In genomic region chr17:83024205-83024971, GRCh38 we compare ENCODE assay signal across 20 cellular contexts. TPM values are rescaled to one million over a fixed set of nuclear protein-coding genes. Genes with fewer than 3 reads are reported as not detected.
A peak's percentile ranks its signal among the peaks of the same experiment; 100 is the strongest.
DNase-seq lines count a peak whose midpoint lies in the region; ATAC-seq and TF ChIP-seq lines count a peak whose summit lies in the region.
"Had no signal": no experiment of that assay in that cellular context is flagged by ENCODE, and none has a peak within 500 bp of the region (broad histone marks: within the 10 kb centered on the region; RNA-seq: fewer than 3 reads in every experiment).

No MANE protein-coding gene starts in this region.

- H3K27ac ChIP-seq in SK-N-SH (ENCODE audit: low read depth in 2 of 2, low read length in 1 of 2) (no peak overlapping the region), right atrium auricular region (no peak overlapping the region), upper lobe of right lung (no peak overlapping the region)
- H3K27ac ChIP-seq: 22Rv1, upper lobe of left lung had no signal

- DNase-seq in SK-N-SH (peak; percentile 36), right atrium auricular region (ENCODE audit: low spot score) (peak; percentile 42), Right ventricle myocardium inferior (ENCODE audit: missing footprints) (no peak), immature natural killer cell (peak in 2 of 3 donors; percentile 19 to 40), upper lobe of right lung (no peak)
- DNase-seq in effector CD4-positive, alpha-beta T cell, result no peak
- DNase-seq: activated gamma-delta T cell treated with Interleukin-2 at 50 U/mL for 16 hours; aorta; CD8-positive, alpha-beta T cell; left colon; NCI-H187; NCI-H526 treated with DMSO at 0.1 percent for 48 hours; occipital lobe; stimulated activated CD4-positive, alpha-beta T cell treated with anti-CD3 and anti-CD28 coated beads, Interleukin-1b, Interleukin-23, amount 100 ng/mL, for 48 hours; substantia nigra had no signal

- H3K4me2 ChIP-seq in SK-N-SH, result no peak overlapping the region

- peaks cover 6 to 9% of the 10 kb centered on the region in 2 experiments for H3K36me3 ChIP-seq in SK-N-SH (replicated peaks in 1 of 2; ENCODE audit: control insufficient read depth in 1 of 2, insufficient read depth in 2 of 2, low read length in 1 of 2)
- H3K36me3 ChIP-seq in right atrium auricular region, result no peaks in the 10 kb centered on the region
- H3K36me3 ChIP-seq in upper lobe of right lung, result no peaks in the 10 kb centered on the region
- H3K36me3 ChIP-seq: upper lobe of left lung had no signal

- 92% methylated on average over 37 of the region's 43 CpGs for WGBS in SK-N-SH (ENCODE audit: low lambda C conversion rate)

- no peaks in the 10 kb centered on the region for H3K27me3 ChIP-seq in SK-N-SH (ENCODE audit: insufficient read depth)
- H3K27me3 ChIP-seq in right atrium auricular region, result no peaks in the 10 kb centered on the region
- no peaks in the 10 kb centered on the region for H3K27me3 ChIP-seq in upper lobe of right lung
- H3K27me3 ChIP-seq: upper lobe of left lung had no signal

- no peak for TF ChIP-seq RAD21 in SK-N-SH (IDR thresholded peaks at IDR 0.05; ENCODE audit: low read length)

- H2AFZ ChIP-seq in SK-N-SH (ENCODE audit: low read depth), result no peak overlapping the region

- H3K4me1 ChIP-seq in SK-N-SH (ENCODE audit: control insufficient read depth in 1 of 2, insufficient read depth in 2 of 2, low read depth in 1 of 2, low read length in 1 of 2) (peaks cover 0 to 9% of the 10 kb centered on the region in 2 experiments; a peak in 1 of 4 replicates), right atrium auricular region (no peaks in the 10 kb centered on the region), upper lobe of right lung (no peaks in the 10 kb centered on the region)
- H3K4me1 ChIP-seq: upper lobe of left lung had no signal

- peaks cover 33 to 43% of the 10 kb centered on the region in 2 donors for H3K4me1 Mint-ChIP-seq in immature natural killer cell

- H3K4me3 Mint-ChIP-seq in immature natural killer cell, result peak overlapping the region in 1 of 5 donors; percentile 55
- H3K4me3 Mint-ChIP-seq: CD8-positive, alpha-beta T cell; memory B cell had no signal

- no peaks in the 10 kb centered on the region for H3K79me2 ChIP-seq in SK-N-SH (ENCODE audit: insufficient read depth)

- no peaks in the 10 kb centered on the region for H4K20me1 ChIP-seq in SK-N-SH (ENCODE audit: insufficient read depth)

- H3K9me3 ChIP-seq in SK-N-SH, result no peaks in the 10 kb centered on the region
- no peaks in the 10 kb centered on the region for H3K9me3 ChIP-seq in right atrium auricular region
- H3K9me3 ChIP-seq in upper lobe of right lung, result no peaks in the 10 kb centered on the region
- H3K9me3 ChIP-seq: upper lobe of left lung had no signal

- H3F3A ChIP-seq in SK-N-SH (replicated peaks; ENCODE audit: insufficient read depth), result peaks cover 8% of the 10 kb centered on the region

- H3K27me3 Mint-ChIP-seq in immature natural killer cell (ENCODE audit: low read depth in 3 of 3), result peaks cover 3 to 8% (median 4%) of the 10 kb centered on the region in 3 donors
- H3K27me3 Mint-ChIP-seq: memory B cell had no signal

- no peak for ATAC-seq in SK-N-SH treated with all-trans-retinoic acid at 6 μM for 48 hours
- ATAC-seq in Right ventricle myocardium inferior, result no peak
- peak; percentile 16 for ATAC-seq in upper lobe of right lung
- no peak for ATAC-seq in GM21367 (IDR thresholded peaks at IDR 0.05; ENCODE audit: unreplicated experiment)
- ATAC-seq: CD8-positive, alpha-beta T cell; left colon had no signal

- intact Hi-C loops in Right ventricle myocardium inferior (cut with DNase I), result no loop called here
- intact Hi-C loops in upper lobe of right lung (cut with DNase I), result no loop called here

- TF ChIP-seq EP300 in SK-N-SH (IDR thresholded peaks at IDR 0.05; ENCODE audit: borderline replicate concordance in 1 of 2, low read depth in 1 of 2, low read length in 1 of 2), result no peak

- H3K4me3 ChIP-seq in SK-N-SH (ENCODE audit: low read depth in 2 of 2, low read length in 1 of 2) (no peak overlapping the region), right atrium auricular region (no peak overlapping the region), upper lobe of right lung (no peak overlapping the region)
- H3K4me3 ChIP-seq: upper lobe of left lung had no signal

- H3K36me3 Mint-ChIP-seq in immature natural killer cell, result peaks cover 0 to 11% (median 3%) of the 10 kb centered on the region in 3 donors
- H3K36me3 Mint-ChIP-seq: memory B cell had no signal

- H3K9me2 ChIP-seq in SK-N-SH, result no peaks in the 10 kb centered on the region

- H3K9ac ChIP-seq in SK-N-SH, result no peak overlapping the region

- no peak for TF ChIP-seq CTCF in SK-N-SH (IDR thresholded peaks at IDR 0.05)
- no peak for TF ChIP-seq CTCF in right atrium auricular region (IDR thresholded peaks at IDR 0.05)
- no peak for TF ChIP-seq CTCF in upper lobe of right lung (IDR thresholded peaks at IDR 0.05)

- H3K9me3 Mint-ChIP-seq in immature natural killer cell, result no peaks in the 10 kb centered on the region
- H3K9me3 Mint-ChIP-seq: CD8-positive, alpha-beta T cell; memory B cell had no signal

- CTCF ChIA-PET in SK-N-SH (lab: Yijun Ruan, JAX), result no interaction called here

- POLR2A ChIA-PET in SK-N-SH (lab: Yijun Ruan, JAX), result no interaction called here

- H3K27ac Mint-ChIP-seq in immature natural killer cell, result peak overlapping the region in 2 of 6 donors; percentile 46 to 49
- H3K27ac Mint-ChIP-seq: memory B cell had no signal

TF ChIP-seq in SK-N-SH, 30 proteins besides CTCF, POLR2A, EP300 and RAD21 (continues in another document):
- TF ChIP-seq SMC3 (IDR thresholded peaks at IDR 0.05; ENCODE audit: low read depth, low read length) (no peak), RCOR1 (IDR thresholded peaks at IDR 0.05; ENCODE audit: low read length) (no peak), YY1 (IDR thresholded peaks at IDR 0.05; ENCODE audit: low read depth) (no peak), PBX3 (IDR thresholded peaks at IDR 0.05) (no peak), IRF3 (IDR thresholded peaks at IDR 0.05; ENCODE audit: low read depth, low read length) (no peak), CHD2 (IDR thresholded peaks at IDR 0.05; ENCODE audit: low read length, partially characterized antibody) (no peak), EZH2phosphoT487 (IDR thresholded peaks at IDR 0.05; ENCODE audit: borderline replicate concordance, low read depth) (no peak)

TF ChIP-seq in SK-N-SH treated with all-trans-retinoic acid at 6 μM for 48 hours, 23 proteins besides CTCF, POLR2A, EP300 and RAD21:
- TF ChIP-seq ISL1 (CRISPR knock-in tag; IDR thresholded peaks at IDR 0.05) (no peak), ARNTL (CRISPR knock-in tag; IDR thresholded peaks at IDR 0.05; ENCODE audit: borderline replicate concordance, low read depth) (no peak), POU6F1 (CRISPR knock-in tag; IDR thresholded peaks at IDR 0.05; ENCODE audit: borderline replicate concordance, low read depth) (no peak), GLIS3 (CRISPR knock-in tag; IDR thresholded peaks at IDR 0.05) (no peak), CREB5 (CRISPR knock-in tag; IDR thresholded peaks at IDR 0.05; ENCODE audit: low read depth) (no peak), ZFP3 (CRISPR knock-in tag; IDR thresholded peaks at IDR 0.05) (no peak), ZNF70 (CRISPR knock-in tag; IDR thresholded peaks at IDR 0.05) (no peak), SNAI2 (CRISPR knock-in tag; IDR thresholded peaks at IDR 0.05) (no peak), ZC3H10 (CRISPR knock-in tag; IDR thresholded peaks at IDR 0.05) (no peak), PPARA (CRISPR knock-in tag; IDR thresholded peaks at IDR 0.05; ENCODE audit: borderline replicate concordance) (no peak), CSDC2 (CRISPR knock-in tag; IDR thresholded peaks at IDR 0.05) (no peak), TCF4 (CRISPR knock-in tag; IDR thresholded peaks at IDR 0.05; ENCODE audit: borderline replicate concordance) (no peak), TOX (CRISPR knock-in tag; IDR thresholded peaks at IDR 0.05; ENCODE audit: borderline replicate concordance) (no peak), ZNF8 (CRISPR knock-in tag; IDR thresholded peaks at IDR 0.05) (no peak), ZNF565 (CRISPR knock-in tag; conservative IDR thresholded peaks at IDR 0.05; ENCODE audit: low read depth) (no peak), BACH2 (CRISPR knock-in tag; IDR thresholded peaks at IDR 0.05; ENCODE audit: borderline replicate concordance) (no peak)

RNA-seq across cellular contexts. Expression of gene METRNL, which starts 55.0 kb away (rescaled TPM):
- polyA plus RNA-seq in SK-N-SH (2012; rRNA removed) (50.8 and 75.5 TPM in 2 replicates), immature natural killer cell (10 to 100 TPM; 13.6 to 72.3 (median 49.2) TPM)
- 31.7 and 51.3 TPM in 2 replicates for polyA plus RNA-seq in SK-N-SH (2012; cell fraction: cytosol; rRNA removed)
- polyA plus RNA-seq in SK-N-SH (2012; cell fraction: nucleus; rRNA removed), result 56.5 and 122 TPM in 2 replicates
- total RNA-seq in right atrium auricular region (100 to 1,000 TPM in 1 of 2 donors, 10 to 100 TPM in 1; 62.9 to 104 TPM), Right ventricle myocardium inferior (70.1 TPM), upper lobe of right lung (79.9 TPM)

Comparison
In these comparisons a context has a peak if more than half of its experiments do, and no peak if none do; other contexts are left out.
1. DNase-seq: peak in SK-N-SH (single experiment), right atrium auricular region (single experiment) and immature natural killer cell (2 of 3); none in Right ventricle myocardium inferior (single experiment), upper lobe of right lung (single experiment) and effector CD4-positive, alpha-beta T cell (single experiment).